ENCODE assay signal across 8 cellular contexts in genomic region chr14:57390806-57391562, GRCh38. TPM values are rescaled to one million over a fixed set of nuclear protein-coding genes. Genes with fewer than 3 reads are reported as not detected.
A peak's percentile ranks its signal among the peaks of the same experiment; 100 is the strongest.
DNase-seq lines count a peak whose midpoint lies in the region; ATAC-seq and TF ChIP-seq lines count a peak whose summit lies in the region.

No MANE protein-coding gene starts in this region.

- H3K27me3 Mint-ChIP-seq in naive thymus-derived CD8-positive, alpha-beta T cell: no peaks in the 10 kb centered on the region

- peak overlapping the region; percentile 84 to 97 (median 91) for H3K4me3 ChIP-seq in esophagus muscularis mucosa
- H3K4me3 ChIP-seq in thyroid gland (replicated peaks in 1 of 3): peak overlapping the region; percentile 67 to 89 (median 79)

- H3K4me1 Mint-ChIP-seq in naive thymus-derived CD8-positive, alpha-beta T cell: peaks cover 16 to 48% (median 43%) of the 10 kb centered on the region in 4 donors

- H3K27ac Mint-ChIP-seq in naive thymus-derived CD8-positive, alpha-beta T cell: peak overlapping the region in 9 of 10 donors; percentile 73 to 98 (median 94)

- H3K9me3 ChIP-seq in esophagus muscularis mucosa (no peaks in the 10 kb centered on the region), thyroid gland (no peaks in the 10 kb centered on the region)

- peak overlapping the region; percentile 85 to 98 (median 94) for H3K4me3 Mint-ChIP-seq in naive thymus-derived CD8-positive, alpha-beta T cell

- H3K27me3 ChIP-seq in esophagus muscularis mucosa (no peaks in the 10 kb centered on the region), thyroid gland (no peaks in the 10 kb centered on the region)

- under 1% methylated on average over 30 of the region's 75 CpGs for WGBS in esophagus muscularis mucosa
- 0 to 1% methylated on average over 41 to 48 of the region's 75 CpGs for WGBS in thyroid gland, 2 donors

- DNase-seq in NCI-H2196 (lab: John Stamatoyannopoulos, UW; ENCODE audit: unreplicated experiment) (peak; percentile 10), NCI-H2196 treated with DMSO at 0.1 percent for 48 hours (lab: John Stamatoyannopoulos, UW; ENCODE audit: unreplicated experiment) (no peak), NCI-H2171 (lab: John Stamatoyannopoulos, UW) (peak; percentile 22), activated T-cell treated with anti-CD3 and anti-CD28 coated beads for 24 hours (ENCODE audit: low read depth) (peak; percentile 14), esophagus muscularis mucosa (ENCODE audit: extremely low spot score) (no peak), thyroid gland (peak; percentile 40 to 48)
- peak in 6 of 10 donors; percentile 4 to 64 (median 49) for DNase-seq in naive thymus-derived CD8-positive, alpha-beta T cell

- no peak for TF ChIP-seq POLR2A in esophagus muscularis mucosa (IDR thresholded peaks at IDR 0.05; ENCODE audit: low read depth)
- TF ChIP-seq POLR2A in thyroid gland (IDR thresholded peaks at IDR 0.05): no peak

- H3K36me3 ChIP-seq in esophagus muscularis mucosa: no peaks in the 10 kb centered on the region
- no peaks in the 10 kb centered on the region for H3K36me3 ChIP-seq in thyroid gland

- no peak for TF ChIP-seq CTCF in esophagus muscularis mucosa (IDR thresholded peaks at IDR 0.05)
- TF ChIP-seq CTCF in thyroid gland (IDR thresholded peaks at IDR 0.05): no peak

- peaks cover 0 to 25% (median 5%) of the 10 kb centered on the region in 3 donors for H3K36me3 Mint-ChIP-seq in naive thymus-derived CD8-positive, alpha-beta T cell

- POLR2A ChIA-PET in naive thymus-derived CD8-positive, alpha-beta T cell (lab: Charles Lee): interaction anchor here (0.7 to 2.9 kb wide), 6 partner anchors 9 to 1810 kb away, joined by 3 to 20 read pairs (median 3); partner anchors contain the start of genes AP5M1 and EXOC5

- peak overlapping the region; percentile 88 to 93 (median 90) for H3K27ac ChIP-seq in esophagus muscularis mucosa (replicated peaks in 1 of 4)
- H3K27ac ChIP-seq in thyroid gland: peak overlapping the region; percentile 42 to 88 (median 73)

- peak; percentile 42 for ATAC-seq in HG02678 (IDR thresholded peaks at IDR 0.05; ENCODE audit: unreplicated experiment)
- ATAC-seq in naive thymus-derived CD8-positive, alpha-beta T cell: peak; percentile 45 to 50

- H3K4me1 ChIP-seq in esophagus muscularis mucosa: peaks cover 22 to 49% (median 40%) of the 10 kb centered on the region in 4 donors
- peaks cover 12 to 25% of the 10 kb centered on the region in 2 donors for H3K4me1 ChIP-seq in thyroid gland

- intact Hi-C loops in esophagus muscularis mucosa (cut with DNase I): no loop called here
- intact Hi-C loops in thyroid gland (cut with DNase I): no loop called here

- no peak for TF ChIP-seq EP300 in esophagus muscularis mucosa (IDR thresholded peaks at IDR 0.05)

- peaks cover 0 to 2% (median 0%) of the 10 kb centered on the region in 9 donors for H3K9me3 Mint-ChIP-seq in naive thymus-derived CD8-positive, alpha-beta T cell

RNA-seq across cellular contexts. Expression of gene NAA30, which starts 0.6 kb away (rescaled TPM):
- 10 to 100 TPM; 17.9 to 24.6 (median 19.2) TPM for total RNA-seq in esophagus muscularis mucosa
- 10 to 100 TPM; 18.6 to 18.8 TPM for total RNA-seq in naive thymus-derived CD8-positive, alpha-beta T cell
- polyA plus RNA-seq in naive thymus-derived CD8-positive, alpha-beta T cell: 10 to 100 TPM in 1 of 3 donors, 1 to 10 TPM in 2; 6.9 to 12.3 (median 7.8) TPM
- total RNA-seq in thyroid gland: 10 to 100 TPM; 15.6 to 23.9 (median 19.1) TPM

Comparison
In these comparisons a context has a peak if more than half of its experiments do, and no peak if none do; other contexts are left out.
1. DNase-seq: peak in NCI-H2196 (single experiment), NCI-H2171 (single experiment), activated T-cell treated with anti-CD3 and anti-CD28 coated beads for 24 hours (single experiment), naive thymus-derived CD8-positive, alpha-beta T cell (6 of 10) and thyroid gland (2 of 2); none in NCI-H2196 treated with DMSO at 0.1 percent for 48 hours (single experiment) and esophagus muscularis mucosa (single experiment).